In the genomic region with DNA sequence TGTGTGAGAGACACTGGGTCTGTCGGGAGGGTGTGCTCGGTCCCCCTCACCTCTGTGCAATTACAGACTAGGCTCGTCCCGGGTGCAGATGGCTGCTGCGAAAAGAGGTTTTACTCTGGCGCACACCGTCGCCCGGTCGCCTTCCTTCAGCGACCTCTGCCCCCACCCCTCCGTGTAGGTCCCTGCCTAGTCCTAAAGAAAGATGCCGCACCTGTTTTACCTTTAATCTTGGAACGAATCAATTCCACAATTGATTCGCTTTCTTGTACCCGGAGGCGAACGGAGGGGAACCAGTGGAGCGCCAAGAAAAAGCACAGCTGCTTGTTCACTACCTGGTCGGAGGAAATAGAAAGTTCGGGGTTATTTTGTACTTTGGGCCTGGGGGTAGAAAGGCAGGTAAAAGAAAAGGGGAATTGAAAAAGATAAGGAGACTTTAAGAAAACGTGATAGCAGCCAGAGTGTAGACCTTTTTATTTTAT, we compare ENCODE assay signal across 9 cellular contexts. TPM values are rescaled to one million over a fixed set of nuclear protein-coding genes. Genes with fewer than 3 reads are reported as not detected.
A peak's percentile ranks its signal among the peaks of the same experiment; 100 is the strongest.
DNase-seq lines count a peak whose midpoint lies in the region; ATAC-seq, FAIRE-seq and TF ChIP-seq lines count a peak whose summit lies in the region.
"Had no signal": no experiment of that assay in that cellular context is flagged by ENCODE, and none has a peak within 500 bp of the region (broad histone marks: within the 10 kb centered on the region; RNA-seq: fewer than 3 reads in every experiment).

No MANE protein-coding gene starts in this region.

- ATAC-seq in HG03432 (IDR thresholded peaks at IDR 0.05; ENCODE audit: unreplicated experiment) (peak; percentile 12), HG02571 (IDR thresholded peaks at IDR 0.05; ENCODE audit: unreplicated experiment) (no peak)

- no peaks in the 10 kb centered on the region for H3K79me2 ChIP-seq in fibroblast of lung (ENCODE audit: control insufficient read depth, insufficient read depth, low read length)

- peaks cover 38% of the 10 kb centered on the region for H3K27me3 ChIP-seq in fibroblast of lung (ENCODE audit: control insufficient read depth, insufficient read depth, low read length)
- no peaks in the 10 kb centered on the region for H3K27me3 ChIP-seq in small intestine (ENCODE audit: control insufficient read depth in 2 of 2, insufficient read depth in 2 of 2, low read length in 2 of 2)

- H3K4me1 ChIP-seq in fibroblast of lung (ENCODE audit: control insufficient read depth, extremely low read depth, insufficient read depth, low read length): no peaks in the 10 kb centered on the region
- peaks cover 0 to 3% of the 10 kb centered on the region in 2 donors for H3K4me1 ChIP-seq in small intestine (ENCODE audit: control insufficient read depth in 2 of 2, insufficient read depth in 1 of 2, low read depth in 1 of 2, low read length in 1 of 2)
- H3K4me1 ChIP-seq: SJSA1 had no signal

- peak overlapping the region; percentile 40 for H3K4me2 ChIP-seq in fibroblast of lung (ENCODE audit: extremely low read depth, insufficient read depth, low read length)

- no peaks in the 10 kb centered on the region for H4K20me1 ChIP-seq in fibroblast of lung (ENCODE audit: control insufficient read depth, extremely low read depth, insufficient read depth, low read length)

- 1 to 3% (median 2%) methylated on average over 22 of the region's 22 CpGs for WGBS in small intestine, 3 donors

- H3K9ac ChIP-seq in fibroblast of lung (ENCODE audit: insufficient read depth, low read length): no peak overlapping the region

- no peak overlapping the region for H2AFZ ChIP-seq in fibroblast of lung (ENCODE audit: low read length)

- H3K36me3 ChIP-seq in fibroblast of lung (ENCODE audit: control insufficient read depth, insufficient read depth, low read length): no peaks in the 10 kb centered on the region
- peaks cover 0 to under 1% of the 10 kb centered on the region in 2 donors for H3K36me3 ChIP-seq in small intestine (ENCODE audit: control insufficient read depth in 2 of 2, insufficient read depth in 2 of 2, low read length in 2 of 2)
- H3K36me3 ChIP-seq: SJSA1 had no signal

- no peak overlapping the region for H3K27ac ChIP-seq in fibroblast of lung (ENCODE audit: insufficient read depth, low read length)
- peak overlapping the region; percentile 69 to 78 for H3K27ac ChIP-seq in small intestine (ENCODE audit: low read depth in 1 of 2, low read length in 1 of 2)
- H3K27ac ChIP-seq: SJSA1 had no signal

- peak overlapping the region in 2 of 4 experiments; percentile 43 to 49 for H3K4me3 ChIP-seq in fibroblast of lung (replicated peaks in 1 of 4; ENCODE audit: control extremely low read depth in 1 of 4, insufficient read depth in 1 of 4, low read depth in 3 of 4, low read length in 4 of 4)
- H3K4me3 ChIP-seq in small intestine (ENCODE audit: low read depth in 1 of 2, low read length in 2 of 2): peak overlapping the region; percentile 51 to 70
- H3K4me3 ChIP-seq: SJSA1 had no signal

- no peak for FAIRE-seq in small intestine (lab: Jason Lieb, UNC)

- no peak for TF ChIP-seq CTCF in fibroblast of lung (conservative IDR thresholded peaks at IDR 0.05 in 1 of 2, IDR thresholded peaks at IDR 0.05 in 1 of 2; ENCODE audit: low read depth in 1 of 2, low read length in 2 of 2)

- DNase-seq in NCI-H510A treated with DMSO at 0.1 percent for 48 hours (lab: John Stamatoyannopoulos, UW) (peak; percentile 3), NCI-H510A (lab: John Stamatoyannopoulos, UW) (no peak), fibroblast of lung (ENCODE audit: low read depth in 2 of 2) (no peak), small intestine (peak; percentile 60), foreskin melanocyte (no peak)
- DNase-seq in stimulated activated CD4-positive, alpha-beta T cell treated with anti-CD3 and anti-CD28 coated beads, Interleukin-1b, Interleukin-23, amount 100 ng/mL, for 48 hours: no peak

- H3K9me3 ChIP-seq in fibroblast of lung (ENCODE audit: control insufficient read depth, insufficient read depth, low read depth, low read length): no peaks in the 10 kb centered on the region
- no peaks in the 10 kb centered on the region for H3K9me3 ChIP-seq in small intestine (ENCODE audit: control insufficient read depth, low read depth)
- H3K9me3 ChIP-seq: SJSA1 had no signal

RNA-seq across cellular contexts. Expression of gene NPNT, which starts 1.2 kb away (rescaled TPM):
- 5.9 and 20.3 TPM in 2 replicates for total RNA-seq in fibroblast of lung
- polyA plus RNA-seq in fibroblast of lung: 0.02 and 0.07 TPM in 2 replicates
- polyA plus RNA-seq in fibroblast of lung (2012): 0.10 TPM in 1 of 2 replicates, not detected in the other
- polyA minus RNA-seq in fibroblast of lung (ENCODE audit: low replicate concordance): not detected in 2 replicates
- polyA plus RNA-seq in small intestine: 100 to 1,000 TPM in 1 of 3 donors, 10 to 100 TPM in 2; 28.9 to 206 (median 83.8) TPM
- total RNA-seq: SJSA1 had no signal

Comparison
In these comparisons a context has a peak if more than half of its experiments do, and no peak if none do; other contexts are left out.
1. DNase-seq: peak in NCI-H510A treated with DMSO at 0.1 percent for 48 hours (single experiment) and small intestine (single experiment); none in NCI-H510A (single experiment), fibroblast of lung (0 of 2), stimulated activated CD4-positive, alpha-beta T cell treated with anti-CD3 and anti-CD28 coated beads, Interleukin-1b, Interleukin-23, amount 100 ng/mL, for 48 hours (single experiment) and foreskin melanocyte (single experiment).
2. RNA of gene NPNT, which starts 1.2 kb away (polyA plus RNA-seq): 28.9 to 206 TPM in small intestine; 0.02 to 0.10 TPM in fibroblast of lung; every median in the first group is over 10 times any median in the second.